21 cellular contexts compared by ENCODE assay signal in genomic region chr11:118898400-118899295, GRCh38. TPM values are rescaled to one million over a fixed set of nuclear protein-coding genes. Genes with fewer than 3 reads are reported as not detected.
DNase-seq lines count a peak whose midpoint lies in the region; ATAC-seq and TF ChIP-seq lines count a peak whose summit lies in the region.
"Had no signal": no experiment of that assay in that cellular context is flagged by ENCODE, and none has a peak within 500 bp of the region (broad histone marks: within the 10 kb centered on the region; RNA-seq: fewer than 3 reads in every experiment).

No MANE protein-coding gene starts in this region.

- peaks cover 0 to 64% (median 7%) of the 10 kb centered on the region in 3 donors for H3K36me3 Mint-ChIP-seq in naive thymus-derived CD8-positive, alpha-beta T cell
- peaks cover 74% of the 10 kb centered on the region for H3K36me3 Mint-ChIP-seq in activated T-helper 17 cell treated with anti-CD3 and anti-CD28 coated beads, Interleukin-2, amount 50 U/mL, for 72 hours (ENCODE audit: low read depth)
- H3K36me3 Mint-ChIP-seq in activated T-helper 1 cell treated with anti-CD3 and anti-CD28 coated beads, Interleukin-12 subunit alpha, Interleukin-12 subunit beta, Interleukin-2, Interleukin-4 antibody, amounts not matched to agents 30 ng/mL and 10 ng/mL and 1 ng/mL, durations not matched to agents 14 hours and 24 hours and 36 hours (ENCODE audit: low read depth): peaks cover 19% of the 10 kb centered on the region

- H3K36me3 ChIP-seq in BE2C (peaks cover 26% of the 10 kb centered on the region), HEK293 (ENCODE audit: control insufficient read depth in 2 of 2, insufficient read depth in 1 of 2, low read length in 2 of 2) (peaks cover 0 to 26% of the 10 kb centered on the region in 2 experiments; a peak in 1 of 3 replicates), colonic mucosa (peaks cover 4% of the 10 kb centered on the region), tibial nerve (peaks cover 0 to 79% (median 16%) of the 10 kb centered on the region in 3 donors)

- peak overlapping the region in 2 of 10 donors; percentile 33 to 41 for H3K4me3 Mint-ChIP-seq in naive thymus-derived CD8-positive, alpha-beta T cell
- no peak overlapping the region for H3K4me3 Mint-ChIP-seq in activated T-helper 17 cell treated with anti-CD3 and anti-CD28 coated beads, Interleukin-2, amount 50 U/mL, for 72 hours
- no peak overlapping the region for H3K4me3 Mint-ChIP-seq in activated T-helper 1 cell treated with anti-CD3 and anti-CD28 coated beads, Interleukin-12 subunit alpha, Interleukin-12 subunit beta, Interleukin-2, Interleukin-4 antibody, amounts not matched to agents 30 ng/mL and 10 ng/mL and 1 ng/mL, durations not matched to agents 14 hours and 24 hours and 36 hours
- H3K4me3 Mint-ChIP-seq: nephron had no signal

- no peak overlapping the region for H3K9ac ChIP-seq in colonic mucosa (ENCODE audit: low read depth in 2 of 2, low read length in 2 of 2)
- H3K9ac ChIP-seq: KMS-11 had no signal

- peaks cover 0 to 2% (median 0%) of the 10 kb centered on the region in 9 donors for H3K9me3 Mint-ChIP-seq in naive thymus-derived CD8-positive, alpha-beta T cell
- no peaks in the 10 kb centered on the region for H3K9me3 Mint-ChIP-seq in activated T-helper 17 cell treated with anti-CD3 and anti-CD28 coated beads, Interleukin-2, amount 50 U/mL, for 72 hours
- no peaks in the 10 kb centered on the region for H3K9me3 Mint-ChIP-seq in activated T-helper 1 cell treated with anti-CD3 and anti-CD28 coated beads, Interleukin-12 subunit alpha, Interleukin-12 subunit beta, Interleukin-2, Interleukin-4 antibody, amounts not matched to agents 30 ng/mL and 10 ng/mL and 1 ng/mL, durations not matched to agents 14 hours and 24 hours and 36 hours
- H3K9me3 Mint-ChIP-seq: H9, nephron had no signal

- DNase-seq in BE2C (peak; percentile 10), colonic mucosa (peak; percentile 18), tibial nerve (ENCODE audit: low spot score in 2 of 2) (no peak)
- no peak for DNase-seq in naive thymus-derived CD8-positive, alpha-beta T cell
- DNase-seq in activated T-helper 1 cell treated with anti-CD3 and anti-CD28 coated beads, Interleukin-12 subunit alpha, Interleukin-12 subunit beta, Interleukin-2, Interleukin-4 antibody, amounts not matched to agents 30 ng/mL and 10 ng/mL and 1 ng/mL, durations not matched to agents 14 hours and 24 hours and 36 hours (ENCODE audit: low spot score): no peak
- DNase-seq in stimulated activated CD4-positive, alpha-beta T cell treated with anti-CD3 and anti-CD28 coated beads, Interleukin-4, amount 100 ng/mL, for 4 hours: no peak
- DNase-seq: activated CD4-positive, alpha-beta T cell treated with anti-CD3 and anti-CD28 coated beads, Interleukin-2, amount 50 U/mL, for 1 hour; H9; lower lobe of right lung; NCI-H1048; NCI-H446; NK-92 treated with Interleukin-12 subunit alpha and Interleukin-12 subunit beta, amount 100 ng/mL, for 24 hours had no signal

- H3K4me1 ChIP-seq in BE2C (no peaks in the 10 kb centered on the region), HEK293 (ENCODE audit: control insufficient read depth, insufficient read depth, low read length) (no peaks in the 10 kb centered on the region), colonic mucosa (no peaks in the 10 kb centered on the region), tibial nerve (peaks cover 0 to 15% (median 4%) of the 10 kb centered on the region in 4 donors)
- H3K4me1 ChIP-seq: breast epithelium had no signal

- peaks cover 38 to 77% (median 64%) of the 10 kb centered on the region in 4 donors for H3K4me1 Mint-ChIP-seq in naive thymus-derived CD8-positive, alpha-beta T cell
- peaks cover 22% of the 10 kb centered on the region for H3K4me1 Mint-ChIP-seq in activated T-helper 17 cell treated with anti-CD3 and anti-CD28 coated beads, Interleukin-2, amount 50 U/mL, for 72 hours
- H3K4me1 Mint-ChIP-seq in activated T-helper 1 cell treated with anti-CD3 and anti-CD28 coated beads, Interleukin-12 subunit alpha, Interleukin-12 subunit beta, Interleukin-2, Interleukin-4 antibody, amounts not matched to agents 30 ng/mL and 10 ng/mL and 1 ng/mL, durations not matched to agents 14 hours and 24 hours and 36 hours (ENCODE audit: low read depth): peaks cover 39% of the 10 kb centered on the region

- H3K27ac ChIP-seq in HEK293 (ENCODE audit: extremely low read depth, low read depth, low read length): no peak overlapping the region
- no peak overlapping the region for H3K27ac ChIP-seq in colonic mucosa
- H3K27ac ChIP-seq in tibial nerve: no peak overlapping the region
- H3K27ac ChIP-seq: breast epithelium, KMS-11, lower lobe of right lung, prostate gland, upper lobe of left lung had no signal

- 85 to 87% methylated on average over 29 to 34 of the region's 35 CpGs for WGBS in tibial nerve, 2 donors

- no peaks in the 10 kb centered on the region for H3K27me3 Mint-ChIP-seq in naive thymus-derived CD8-positive, alpha-beta T cell
- H3K27me3 Mint-ChIP-seq in activated T-helper 17 cell treated with anti-CD3 and anti-CD28 coated beads, Interleukin-2, amount 50 U/mL, for 72 hours: no peaks in the 10 kb centered on the region
- no peaks in the 10 kb centered on the region for H3K27me3 Mint-ChIP-seq in activated T-helper 1 cell treated with anti-CD3 and anti-CD28 coated beads, Interleukin-12 subunit alpha, Interleukin-12 subunit beta, Interleukin-2, Interleukin-4 antibody, amounts not matched to agents 30 ng/mL and 10 ng/mL and 1 ng/mL, durations not matched to agents 14 hours and 24 hours and 36 hours (ENCODE audit: insufficient read depth)

- no peak for TF ChIP-seq POLR2A in tibial nerve (IDR thresholded peaks at IDR 0.05)

- H3K9me3 ChIP-seq in BE2C (no peaks in the 10 kb centered on the region), HEK293 (ENCODE audit: control insufficient read depth, insufficient read depth, low read depth, low read length) (no peaks in the 10 kb centered on the region), colonic mucosa (no peaks in the 10 kb centered on the region), tibial nerve (no peaks in the 10 kb centered on the region)
- H3K9me3 ChIP-seq: breast epithelium, esophagus muscularis mucosa, lower lobe of right lung, prostate gland, upper lobe of left lung had no signal

- TF ChIP-seq EP300 in tibial nerve (IDR thresholded peaks at IDR 0.05): no peak

- peak overlapping the region in 9 of 10 donors; percentile 15 to 85 (median 53) for H3K27ac Mint-ChIP-seq in naive thymus-derived CD8-positive, alpha-beta T cell
- H3K27ac Mint-ChIP-seq in activated T-helper 17 cell treated with anti-CD3 and anti-CD28 coated beads, Interleukin-2, amount 50 U/mL, for 72 hours: no peak overlapping the region
- H3K27ac Mint-ChIP-seq in activated T-helper 1 cell treated with anti-CD3 and anti-CD28 coated beads, Interleukin-12 subunit alpha, Interleukin-12 subunit beta, Interleukin-2, Interleukin-4 antibody, amounts not matched to agents 30 ng/mL and 10 ng/mL and 1 ng/mL, durations not matched to agents 14 hours and 24 hours and 36 hours: no peak overlapping the region
- H3K27ac Mint-ChIP-seq: nephron had no signal

- no peak overlapping the region for H3K4me3 ChIP-seq in BE2C (ENCODE audit: low read depth, low read length)
- no peak overlapping the region for H3K4me3 ChIP-seq in HEK293 (ENCODE audit: low read depth, low read length)
- H3K4me3 ChIP-seq in colonic mucosa: no peak overlapping the region
- H3K4me3 ChIP-seq in tibial nerve: no peak overlapping the region
- H3K4me3 ChIP-seq: breast epithelium, esophagus muscularis mucosa, lower lobe of right lung, prostate gland, smooth muscle cell, upper lobe of left lung had no signal

- CTCF ChIA-PET in HEK293 (lab: Yijun Ruan, JAX): no interaction called here

- H3K27me3 ChIP-seq in BE2C (no peaks in the 10 kb centered on the region), colonic mucosa (no peaks in the 10 kb centered on the region), tibial nerve (no peaks in the 10 kb centered on the region)
- H3K27me3 ChIP-seq: breast epithelium, upper lobe of left lung had no signal

- no peak for TF ChIP-seq CTCF in BE2C (IDR thresholded peaks at IDR 0.05; ENCODE audit: low read depth, low read length)
- TF ChIP-seq CTCF in HEK293 (tag by site-specific recombination; IDR thresholded peaks at IDR 0.05): no peak
- no peak for TF ChIP-seq CTCF in colonic mucosa (IDR thresholded peaks at IDR 0.05)
- no peak for TF ChIP-seq CTCF in tibial nerve (IDR thresholded peaks at IDR 0.05)

- POLR2A ChIA-PET in HEK293 (lab: Yijun Ruan, JAX): no interaction called here
- POLR2A ChIA-PET in naive thymus-derived CD8-positive, alpha-beta T cell (lab: Charles Lee): interaction anchor here (0.6 to 3.1 kb wide), 6 partner anchors 13 to 206 kb away, joined by 3 to 20 read pairs (median 4); no protein-coding TSS in a partner anchor

- intact Hi-C loops in colonic mucosa (cut with DNase I): loop anchor here (10.0 kb wide), 1 partner anchor 104 kb away; the partner anchor contains the start of gene DDX6
- intact Hi-C loops in activated T-helper 1 cell treated with anti-CD3 and anti-CD28 coated beads, Interleukin-12 subunit alpha, Interleukin-12 subunit beta, Interleukin-2, Interleukin-4 antibody, amounts not matched to agents 30 ng/mL and 10 ng/mL and 1 ng/mL, durations not matched to agents 14 hours and 24 hours and 36 hours (cut with micrococcal nuclease): no loop called here

- no peak for ATAC-seq in naive thymus-derived CD8-positive, alpha-beta T cell
- ATAC-seq in activated T-helper 17 cell treated with anti-CD3 and anti-CD28 coated beads, Interleukin-2, amount 50 U/mL, for 72 hours (replicated peaks): no peak
- ATAC-seq: lower lobe of right lung had no signal

RNA-seq across cellular contexts. Expression of gene CXCR5, which starts 15.0 kb away (rescaled TPM):
- not detected for polyA plus RNA-seq in BE2C (2012; ENCODE audit: insufficient read depth, insufficient read length, low read depth)
- total RNA-seq in colonic mucosa: under 1 TPM; 0.05 to 0.19 TPM
- total RNA-seq in naive thymus-derived CD8-positive, alpha-beta T cell: 1 to 10 TPM; 3.2 to 3.5 TPM
- polyA plus RNA-seq in naive thymus-derived CD8-positive, alpha-beta T cell: under 1 TPM; 0.17 to 0.63 (median 0.29) TPM
- total RNA-seq in activated T-helper 17 cell treated with anti-CD3 and anti-CD28 coated beads, Interleukin-2, amount 50 U/mL, for 72 hours: 10 to 100 TPM in 1 of 2 donors, 1 to 10 TPM in 1; 8.0 to 20.2 TPM
- 5.1 and 5.5 TPM in 2 replicates for total RNA-seq in activated T-helper 1 cell treated with anti-CD3 and anti-CD28 coated beads, Interleukin-12 subunit alpha, Interleukin-12 subunit beta, Interleukin-2, Interleukin-4 antibody, amounts not matched to agents 30 ng/mL and 10 ng/mL and 1 ng/mL, durations not matched to agents 14 hours and 24 hours and 36 hours
- not detected for total RNA-seq in tibial nerve
- total RNA-seq: breast epithelium, smooth muscle cell had no signal
- polyA plus RNA-seq: smooth muscle cell had no signal

RNA-seq across cellular contexts. Expression of gene BCL9L, which starts 27.1 kb away (rescaled TPM):
- 104 TPM for polyA plus RNA-seq in BE2C (2012; ENCODE audit: insufficient read depth, insufficient read length, low read depth)
- total RNA-seq in colonic mucosa (10 to 100 TPM; 31.4 to 37.4 TPM), tibial nerve (10 to 100 TPM; 15.7 to 36.0 (median 28.5) TPM)
- total RNA-seq in naive thymus-derived CD8-positive, alpha-beta T cell: 100 to 1,000 TPM; 283 TPM
- 1 to 10 TPM; 3.1 to 8.7 (median 4.3) TPM for polyA plus RNA-seq in naive thymus-derived CD8-positive, alpha-beta T cell
- total RNA-seq in activated T-helper 17 cell treated with anti-CD3 and anti-CD28 coated beads, Interleukin-2, amount 50 U/mL, for 72 hours: 10 to 100 TPM; 30.2 to 49.6 TPM
- 27.3 and 32.4 TPM in 2 replicates for total RNA-seq in activated T-helper 1 cell treated with anti-CD3 and anti-CD28 coated beads, Interleukin-12 subunit alpha, Interleukin-12 subunit beta, Interleukin-2, Interleukin-4 antibody, amounts not matched to agents 30 ng/mL and 10 ng/mL and 1 ng/mL, durations not matched to agents 14 hours and 24 hours and 36 hours

RNA-seq across cellular contexts. Expression of gene UPK2, which starts 57.5 kb away (rescaled TPM):
- 0.94 TPM for polyA plus RNA-seq in BE2C (2012; ENCODE audit: insufficient read depth, insufficient read length, low read depth)
- total RNA-seq in colonic mucosa (not detected), tibial nerve (not detected)
- under 1 TPM in 1 of 2 experiments, not detected in 1; 0.52 TPM for total RNA-seq in naive thymus-derived CD8-positive, alpha-beta T cell
- under 1 TPM in 1 of 3 donors, not detected in 2; 0.22 TPM for polyA plus RNA-seq in naive thymus-derived CD8-positive, alpha-beta T cell
- 1 to 10 TPM in 1 of 2 donors, under 1 TPM in 1; 0.43 to 7.1 TPM for total RNA-seq in activated T-helper 17 cell treated with anti-CD3 and anti-CD28 coated beads, Interleukin-2, amount 50 U/mL, for 72 hours
- not detected in 2 replicates for total RNA-seq in activated T-helper 1 cell treated with anti-CD3 and anti-CD28 coated beads, Interleukin-12 subunit alpha, Interleukin-12 subunit beta, Interleukin-2, Interleukin-4 antibody, amounts not matched to agents 30 ng/mL and 10 ng/mL and 1 ng/mL, durations not matched to agents 14 hours and 24 hours and 36 hours
- total RNA-seq: breast epithelium, esophagus muscularis mucosa, lower lobe of right lung, prostate gland, smooth muscle cell, upper lobe of left lung had no signal

Comparison
In these comparisons a context has a peak if more than half of its experiments do, and no peak if none do; other contexts are left out.
1. DNase-seq: peak in BE2C (single experiment) and colonic mucosa (single experiment); none in naive thymus-derived CD8-positive, alpha-beta T cell (0 of 10), activated T-helper 1 cell treated with anti-CD3 and anti-CD28 coated beads, Interleukin-12 subunit alpha, Interleukin-12 subunit beta, Interleukin-2, Interleukin-4 antibody, amounts not matched to agents 30 ng/mL and 10 ng/mL and 1 ng/mL, durations not matched to agents 14 hours and 24 hours and 36 hours (single experiment), stimulated activated CD4-positive, alpha-beta T cell treated with anti-CD3 and anti-CD28 coated beads, Interleukin-4, amount 100 ng/mL, for 4 hours (0 of 2) and tibial nerve (0 of 2).
2. H3K27ac Mint-ChIP-seq: peak in naive thymus-derived CD8-positive, alpha-beta T cell (9 of 10); none in activated T-helper 17 cell treated with anti-CD3 and anti-CD28 coated beads, Interleukin-2, amount 50 U/mL, for 72 hours (single experiment) and activated T-helper 1 cell treated with anti-CD3 and anti-CD28 coated beads, Interleukin-12 subunit alpha, Interleukin-12 subunit beta, Interleukin-2, Interleukin-4 antibody, amounts not matched to agents 30 ng/mL and 10 ng/mL and 1 ng/mL, durations not matched to agents 14 hours and 24 hours and 36 hours (single experiment).